In genomic region chr2:72572501-72572900, GRCh38 we compare ENCODE assay signal across 20 cellular contexts.
DNase-seq lines count a peak whose midpoint lies in the region; ATAC-seq and TF ChIP-seq lines count a peak whose summit lies in the region.
"Had no signal": no experiment of that assay in that cellular context is flagged by ENCODE, and none has a peak within 500 bp of the region (broad histone marks: within the 10 kb centered on the region; RNA-seq: fewer than 3 reads in every experiment).

No MANE protein-coding gene starts in this region.

- H3K36me3 ChIP-seq in ACC112 (ENCODE audit: insufficient read depth, low read length) (no peaks in the 10 kb centered on the region), GM23248 (ENCODE audit: low read depth) (no peaks in the 10 kb centered on the region)
- H3K36me3 ChIP-seq: esophagus muscularis mucosa, neutrophil had no signal

- H3K4me3 ChIP-seq in ACC112 (ENCODE audit: low read depth, low read length) (no peak overlapping the region), GM23248 (no peak overlapping the region), astrocyte of the spinal cord (ENCODE audit: low read depth, low read length) (no peak overlapping the region)
- H3K4me3 ChIP-seq: coronary artery, esophagus muscularis mucosa, smooth muscle cell had no signal

- H3K4me2 ChIP-seq in GM23248 (ENCODE audit: unreplicated experiment), result peak overlapping the region; percentile 8
- H3K4me2 ChIP-seq: smooth muscle cell had no signal

- no peak for ATAC-seq in WTC11
- ATAC-seq in stimulated activated naive CD8-positive, alpha-beta T cell treated with anti-CD3 and anti-CD28 coated beads, Interleukin-15, amount 100 ng/mL, for 72 hours, result no peak
- ATAC-seq: activated naive CD8-positive, alpha-beta T cell treated with anti-CD3 and anti-CD28 coated beads, Interleukin-2, amount 50 U/mL, for 24 hours had no signal

- DNase-seq in GM23248 (peak; percentile 52), astrocyte of the spinal cord (ENCODE audit: low read depth, low spot score) (peak; percentile 58), kidney glomerular epithelial cell (lab: John Stamatoyannopoulos, UW) (peak; percentile 23), WTC11 (ENCODE audit: low spot score) (no peak), glutamatergic neuron (no peak)
- DNase-seq in activated CD4-positive, alpha-beta T cell treated with anti-CD3 and anti-CD28 coated beads for 4 hours, result no peak
- DNase-seq in stimulated activated naive CD8-positive, alpha-beta T cell treated with anti-CD3 and anti-CD28 coated beads, Interleukin-15, amount 100 ng/mL, for 72 hours, result no peak
- DNase-seq: activated CD8-positive, alpha-beta memory T cell treated with anti-CD3 and anti-CD28 coated beads for 24 hours; activated gamma-delta T cell treated with Interleukin-2 at 50 U/mL for 16 hours; activated naive CD8-positive, alpha-beta T cell treated with anti-CD3 and anti-CD28 coated beads, Interleukin-2, amount 50 U/mL, for 24 hours; activated T-cell treated with anti-CD3 and anti-CD28 coated beads, Interleukin-2, amount 50 U/mL, for 1 hour; KG1; NCI-H1436; NCI-H510A; SHP77 treated with DMSO at 0.1 percent for 48 hours had no signal

- no peak overlapping the region for H2AFZ ChIP-seq in ACC112 (ENCODE audit: low read length, unreplicated experiment)
- no peak overlapping the region for H2AFZ ChIP-seq in GM23248

- H3K4me1 Mint-ChIP-seq in WTC11 (peaks cover 11% of the 10 kb centered on the region), glutamatergic neuron (ENCODE audit: low read depth, unreplicated experiment) (no peaks in the 10 kb centered on the region)
- H3K4me1 Mint-ChIP-seq in stimulated activated naive CD8-positive, alpha-beta T cell treated with anti-CD3 and anti-CD28 coated beads, Interleukin-15, amount 100 ng/mL, for 72 hours, result no peaks in the 10 kb centered on the region
- H3K4me1 Mint-ChIP-seq: activated naive CD8-positive, alpha-beta T cell treated with anti-CD3 and anti-CD28 coated beads, Interleukin-2, amount 50 U/mL, for 24 hours had no signal

- H3F3A ChIP-seq in GM23248 (ENCODE audit: insufficient read depth), result peaks cover 34% of the 10 kb centered on the region

- in situ Hi-C loops in GM23248 (cut with MboI), result no loop called here
- in situ Hi-C loops in astrocyte of the spinal cord (cut with HindIII; ENCODE audit: low sequenced_read_pairs), result no loop called here

- 0 out of 2 replicates have a peak, but pooled peaks cover 5% of the 10 kb centered on the region for H3K9me2 ChIP-seq in GM23248 (ENCODE audit: insufficient read depth)

- no peaks in the 10 kb centered on the region for H3K9me3 ChIP-seq in GM23248 (ENCODE audit: low read depth)
- H3K9me3 ChIP-seq: esophagus muscularis mucosa, neutrophil had no signal

- H3K27me3 ChIP-seq in ACC112 (ENCODE audit: insufficient read depth, low read length) (no peaks in the 10 kb centered on the region), GM23248 (replicated peaks; ENCODE audit: insufficient read depth) (no peaks in the 10 kb centered on the region)
- H3K27me3 ChIP-seq: esophagus muscularis mucosa, neutrophil had no signal

- H3K4me3 Mint-ChIP-seq in WTC11 (no peak overlapping the region), glutamatergic neuron (ENCODE audit: unreplicated experiment) (no peak overlapping the region)
- no peak overlapping the region for H3K4me3 Mint-ChIP-seq in stimulated activated naive CD8-positive, alpha-beta T cell treated with anti-CD3 and anti-CD28 coated beads, Interleukin-15, amount 100 ng/mL, for 72 hours
- H3K4me3 Mint-ChIP-seq: activated naive CD8-positive, alpha-beta T cell treated with anti-CD3 and anti-CD28 coated beads, Interleukin-2, amount 50 U/mL, for 24 hours had no signal

- 21 to 33% methylated on average over 2 of the region's 2 CpGs for WGBS in GM23248 (ENCODE audit: low coverage in 1 of 2, low lambda C conversion rate in 2 of 2, missing lambda C conversion rate in 2 of 2), 2 experiments

- H3K4me1 ChIP-seq in ACC112 (ENCODE audit: control insufficient read depth, insufficient read depth, low read length, unreplicated experiment) (peaks cover 33% of the 10 kb centered on the region), GM23248 (ENCODE audit: insufficient read depth) (peaks cover 77% of the 10 kb centered on the region)

- H3K27ac Mint-ChIP-seq in WTC11 (no peak overlapping the region), glutamatergic neuron (ENCODE audit: unreplicated experiment) (no peak overlapping the region)
- H3K27ac Mint-ChIP-seq in stimulated activated naive CD8-positive, alpha-beta T cell treated with anti-CD3 and anti-CD28 coated beads, Interleukin-15, amount 100 ng/mL, for 72 hours, result no peak overlapping the region
- H3K27ac Mint-ChIP-seq: activated naive CD8-positive, alpha-beta T cell treated with anti-CD3 and anti-CD28 coated beads, Interleukin-2, amount 50 U/mL, for 24 hours had no signal

- H3K9me3 Mint-ChIP-seq in WTC11, result no peaks in the 10 kb centered on the region
- H3K9me3 Mint-ChIP-seq in stimulated activated naive CD8-positive, alpha-beta T cell treated with anti-CD3 and anti-CD28 coated beads, Interleukin-15, amount 100 ng/mL, for 72 hours, result no peaks in the 10 kb centered on the region
- H3K9me3 Mint-ChIP-seq in glutamatergic neuron (ENCODE audit: unreplicated experiment), result no peaks in the 10 kb centered on the region
- H3K9me3 Mint-ChIP-seq: activated naive CD8-positive, alpha-beta T cell treated with anti-CD3 and anti-CD28 coated beads, Interleukin-2, amount 50 U/mL, for 24 hours had no signal

- POLR2A ChIA-PET in WTC11 (lab: Charles Lee), result no interaction called here

- no peak overlapping the region for H3K9ac ChIP-seq in GM23248

- peak overlapping the region; percentile 44 for H3K27ac ChIP-seq in ACC112 (ENCODE audit: low read depth, low read length)
- peak overlapping the region; percentile 67 for H3K27ac ChIP-seq in GM23248
- H3K27ac ChIP-seq: coronary artery, esophagus muscularis mucosa, neutrophil had no signal

- TF ChIP-seq CTCF in astrocyte of the spinal cord (IDR thresholded peaks at IDR 0.05; ENCODE audit: low read depth, low read length) (no peak), WTC11 (IDR thresholded peaks at IDR 0.05) (no peak), glutamatergic neuron (IDR thresholded peaks at IDR 0.05; ENCODE audit: partially characterized antibody, unreplicated experiment) (no peak)

- H3K36me3 Mint-ChIP-seq in WTC11 (no peaks in the 10 kb centered on the region), glutamatergic neuron (ENCODE audit: unreplicated experiment) (no peaks in the 10 kb centered on the region)

- H3K79me2 ChIP-seq in ACC112 (ENCODE audit: control insufficient read depth, insufficient read depth, low read length, unreplicated experiment) (no peaks in the 10 kb centered on the region), GM23248 (ENCODE audit: insufficient read depth) (no peaks in the 10 kb centered on the region)

- H3K27me3 Mint-ChIP-seq in WTC11 (ENCODE audit: low read depth) (no peaks in the 10 kb centered on the region), glutamatergic neuron (ENCODE audit: unreplicated experiment) (no peaks in the 10 kb centered on the region)
- H3K27me3 Mint-ChIP-seq in stimulated activated naive CD8-positive, alpha-beta T cell treated with anti-CD3 and anti-CD28 coated beads, Interleukin-15, amount 100 ng/mL, for 72 hours, result no peaks in the 10 kb centered on the region
- H3K27me3 Mint-ChIP-seq: activated naive CD8-positive, alpha-beta T cell treated with anti-CD3 and anti-CD28 coated beads, Interleukin-2, amount 50 U/mL, for 24 hours had no signal

- H4K20me1 ChIP-seq in GM23248 (ENCODE audit: insufficient read depth), result no peaks in the 10 kb centered on the region

- CTCF ChIA-PET in WTC11 (lab: Charles Lee), result interaction anchor here (0.9 kb wide), 1 partner anchor 179 kb away, joined by 3 read pairs; no protein-coding TSS in a partner anchor

TF ChIP-seq in WTC11, 78 proteins besides CTCF, POLR2A, EP300 and RAD21:
- TF ChIP-seq MYBL2 (CRISPR knock-in tag; IDR thresholded peaks at IDR 0.05), result no peak

Comparison
In these comparisons a context has a peak if more than half of its experiments do, and no peak if none do; other contexts are left out.
1. DNase-seq: peak in GM23248 (single experiment), astrocyte of the spinal cord (single experiment) and kidney glomerular epithelial cell (single experiment); none in WTC11 (single experiment), activated CD4-positive, alpha-beta T cell treated with anti-CD3 and anti-CD28 coated beads for 4 hours (0 of 2), stimulated activated naive CD8-positive, alpha-beta T cell treated with anti-CD3 and anti-CD28 coated beads, Interleukin-15, amount 100 ng/mL, for 72 hours (0 of 2) and glutamatergic neuron (single experiment).